Comparison of ENCODE assay signal across 27 cellular contexts in the genomic region with DNA sequence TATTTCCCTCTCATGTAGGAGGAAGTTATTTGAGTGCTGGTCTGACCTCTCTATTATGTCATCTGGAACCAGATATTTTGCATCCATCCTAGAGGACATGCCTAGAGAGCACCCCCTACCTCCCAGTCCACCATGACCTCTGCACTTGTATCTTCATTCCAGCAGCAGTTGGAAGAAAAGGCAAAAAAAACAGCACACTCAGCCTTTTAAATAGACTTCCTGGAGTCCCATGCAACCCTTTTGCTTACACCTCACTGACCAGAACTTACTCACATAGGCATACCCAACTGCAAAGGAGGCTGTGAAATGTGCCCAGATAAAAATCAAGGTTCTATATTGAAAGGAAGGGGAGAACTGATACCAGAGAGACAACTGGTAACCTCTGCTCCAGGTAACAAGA.
"Had no signal": no experiment of that assay in that cellular context is flagged by ENCODE, and none has a peak within 500 bp of the region (broad histone marks: within the 10 kb centered on the region; RNA-seq: fewer than 3 reads in every experiment).

No MANE protein-coding gene starts in this region.

- H3K4me3 Mint-ChIP-seq: mesothelial cell of epicardium had no signal

- H3K27ac Mint-ChIP-seq: mesothelial cell of epicardium had no signal

- H3K4me1 Mint-ChIP-seq: mesothelial cell of epicardium had no signal

- DNase-seq: dermis blood vessel endothelial cell; dorsolateral prefrontal cortex; effector CD4-positive, alpha-beta T cell; effector memory CD4-positive, alpha-beta T cell; erythroblast; esophagus squamous epithelium; foreskin fibroblast; foreskin melanocyte; gastrocnemius medialis; glutamatergic neuron; head of caudate nucleus; heart right ventricle; hippocampal formation; left cardiac atrium; left lung; left ventricle myocardium superior; lower lobe of right lung; mesenchymal stem cell; mucosa of descending colon had no signal

- H3K27me3 ChIP-seq: dorsolateral prefrontal cortex, esophagus squamous epithelium, gastrocnemius medialis, heart right ventricle, left lung had no signal

- H3K4me1 ChIP-seq: gastrocnemius medialis, heart right ventricle, left lung, lower lobe of right lung had no signal

- FAIRE-seq: colon, endometrium, islet of Langerhans, keratinocyte had no signal

- H3K27ac ChIP-seq: coronary artery, dorsolateral prefrontal cortex, epithelial cell of prostate, esophagus squamous epithelium, gastrocnemius medialis, heart right ventricle, left lung, lower lobe of right lung had no signal

- H3K36me3 Mint-ChIP-seq: mesothelial cell of epicardium had no signal

- H3K36me3 ChIP-seq: esophagus squamous epithelium, gastrocnemius medialis, heart right ventricle, left lung, lower lobe of right lung had no signal

- ATAC-seq: esophagus mucosa, gastrocnemius medialis, heart right ventricle, left cardiac atrium, left lung, left ventricle myocardium superior, lower lobe of right lung, mucosa of descending colon had no signal

- H3K4me3 ChIP-seq: coronary artery, dorsolateral prefrontal cortex, esophagus squamous epithelium, gastrocnemius medialis, heart right ventricle, left lung, lower lobe of right lung, mucosa of descending colon had no signal

- H3K9me3 ChIP-seq: esophagus squamous epithelium, gastrocnemius medialis, heart right ventricle, left lung, lower lobe of right lung, mucosa of descending colon had no signal
